ENCODE assay signal across 1 cellular context in the genomic region with DNA sequence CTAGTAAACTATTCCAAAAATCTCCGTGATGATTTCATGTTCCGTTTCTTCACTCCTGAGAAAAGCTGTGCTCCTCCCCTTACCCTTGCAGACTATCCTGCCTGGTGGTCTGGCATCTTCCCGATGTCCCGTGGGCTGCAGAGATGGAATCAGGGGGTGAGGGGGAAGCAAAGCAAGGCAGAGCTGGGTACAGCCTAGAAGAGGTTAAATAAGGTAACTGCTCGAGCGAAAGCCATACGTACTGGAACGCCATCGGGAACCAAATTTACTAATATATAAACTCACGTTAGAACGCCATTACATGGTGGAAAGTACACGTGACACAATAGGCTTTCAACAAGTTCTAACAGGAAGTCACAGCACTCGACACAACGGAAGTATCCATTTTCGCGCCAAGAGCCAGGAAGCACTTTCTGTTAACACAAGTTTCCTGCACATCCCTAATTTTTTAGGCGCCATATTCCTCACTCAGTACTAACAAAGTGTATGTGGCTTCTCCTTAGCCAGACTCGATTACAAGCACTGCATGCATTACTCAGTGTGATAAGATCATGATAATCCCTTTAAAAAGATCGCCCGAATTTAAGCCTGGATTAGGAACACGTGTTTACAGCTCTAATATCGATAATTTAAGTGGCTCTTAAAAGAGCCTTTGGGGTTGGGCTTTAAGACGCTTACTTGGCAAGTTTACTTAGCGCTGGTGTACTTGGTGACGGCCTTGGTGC.
TF ChIP-seq lines count a peak whose summit lies in the region.

No MANE protein-coding gene starts in this region.

TF ChIP-seq in K562, 482 proteins besides CTCF, POLR2A, EP300 and RAD21 (continued from another document and continues in another):
- TF ChIP-seq TOE1 (IDR thresholded peaks at IDR 0.05; ENCODE audit: borderline replicate concordance) (peak; percentile 81), TOE1 (CRISPR knock-in tag; IDR thresholded peaks at IDR 0.05; ENCODE audit: borderline replicate concordance, low read depth) (peak; percentile 97; the same call in 1 of the 2 replicates), ILF3 (IDR thresholded peaks at IDR 0.05; ENCODE audit: borderline replicate concordance) (peak; percentile 89), LARP7 (IDR thresholded peaks at IDR 0.05) (no peak), KHSRP (IDR thresholded peaks at IDR 0.05) (no peak; the same call in 1 of the 2 replicates), ETV1 (tag; conservative IDR thresholded peaks at IDR 0.05; ENCODE audit: low read depth) (peak; percentile 95), SRF (CRISPR knock-in tag; IDR thresholded peaks at IDR 0.05) (no peak; a peak in 1 of 4 replicates), PHTF2 (CRISPR knock-in tag; IDR thresholded peaks at IDR 0.05) (peak; percentile 80), CCNT2 (IDR thresholded peaks at IDR 0.05; ENCODE audit: borderline replicate concordance, extremely low read depth, insufficient read length, low read depth, low read length) (peak; percentile 47), TAF9B (IDR thresholded peaks at IDR 0.05; ENCODE audit: partially characterized antibody) (peak; percentile 27), TRIM24 (IDR thresholded peaks at IDR 0.05) (no peak), KLF13 (tag; IDR thresholded peaks at IDR 0.05; ENCODE audit: borderline replicate concordance, low read depth) (no peak), PCBP2 (IDR thresholded peaks at IDR 0.05; ENCODE audit: low read depth, low read length, poor library complexity, severe bottlenecking) (no peak), ASH1L (IDR thresholded peaks at IDR 0.05; ENCODE audit: borderline replicate concordance, low read depth, partially characterized antibody) (no peak), LCOR (CRISPR knock-in tag; IDR thresholded peaks at IDR 0.05) (peak; percentile 72), PHB (CRISPR knock-in tag; IDR thresholded peaks at IDR 0.05) (peak; percentile 98), ZNF23 (CRISPR knock-in tag; IDR thresholded peaks at IDR 0.05) (0 out of 2 replicates have a peak, but pooled peaks have one; percentile 15), FOXK2 (conservative IDR thresholded peaks at IDR 0.05 in 1 of 2, IDR thresholded peaks at IDR 0.05 in 1 of 2; ENCODE audit: low read depth in 2 of 2) (peak; percentile 77 to 78; a peak in 3 of 4 replicates), NONO (IDR thresholded peaks at IDR 0.05; ENCODE audit: low read depth in 2 of 2, low read length in 1 of 2) (0 out of 4 replicates have a peak, but pooled peaks of 1 of the 2 experiments have one; percentile 33), ZKSCAN3 (CRISPR knock-in tag; IDR thresholded peaks at IDR 0.05) (no peak), TAF7 (tag; IDR thresholded peaks at IDR 0.05) (0 out of 2 replicates have a peak, but pooled peaks have one; percentile 26), ATF7 (IDR thresholded peaks at IDR 0.05) (peak; percentile 50; the same call in 1 of the 2 replicates), RBFOX2 (IDR thresholded peaks at IDR 0.05; ENCODE audit: low read depth, low read length) (peak; percentile 74), NFIX (CRISPR knock-in tag; IDR thresholded peaks at IDR 0.05; ENCODE audit: low read depth) (no peak), TAF1 (IDR thresholded peaks at IDR 0.05; ENCODE audit: control insufficient read depth, extremely low read depth, insufficient read depth, low read length, severe bottlenecking) (peak; percentile 66), PTBP1 (IDR thresholded peaks at IDR 0.05; ENCODE audit: low read depth, low read length) (peak; percentile 78)
- TF ChIP-seq, protein P1, sequence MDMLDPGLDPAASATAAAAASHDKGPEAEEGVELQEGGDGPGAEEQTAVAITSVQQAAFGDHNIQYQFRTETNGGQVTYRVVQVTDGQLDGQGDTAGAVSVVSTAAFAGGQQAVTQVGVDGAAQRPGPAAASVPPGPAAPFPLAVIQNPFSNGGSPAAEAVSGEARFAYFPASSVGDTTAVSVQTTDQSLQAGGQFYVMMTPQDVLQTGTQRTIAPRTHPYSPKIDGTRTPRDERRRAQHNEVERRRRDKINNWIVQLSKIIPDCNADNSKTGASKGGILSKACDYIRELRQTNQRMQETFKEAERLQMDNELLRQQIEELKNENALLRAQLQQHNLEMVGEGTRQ (CRISPR knock-in tag; IDR thresholded peaks at IDR 0.05), result peak; percentile 76
- TF ChIP-seq, protein P2, sequence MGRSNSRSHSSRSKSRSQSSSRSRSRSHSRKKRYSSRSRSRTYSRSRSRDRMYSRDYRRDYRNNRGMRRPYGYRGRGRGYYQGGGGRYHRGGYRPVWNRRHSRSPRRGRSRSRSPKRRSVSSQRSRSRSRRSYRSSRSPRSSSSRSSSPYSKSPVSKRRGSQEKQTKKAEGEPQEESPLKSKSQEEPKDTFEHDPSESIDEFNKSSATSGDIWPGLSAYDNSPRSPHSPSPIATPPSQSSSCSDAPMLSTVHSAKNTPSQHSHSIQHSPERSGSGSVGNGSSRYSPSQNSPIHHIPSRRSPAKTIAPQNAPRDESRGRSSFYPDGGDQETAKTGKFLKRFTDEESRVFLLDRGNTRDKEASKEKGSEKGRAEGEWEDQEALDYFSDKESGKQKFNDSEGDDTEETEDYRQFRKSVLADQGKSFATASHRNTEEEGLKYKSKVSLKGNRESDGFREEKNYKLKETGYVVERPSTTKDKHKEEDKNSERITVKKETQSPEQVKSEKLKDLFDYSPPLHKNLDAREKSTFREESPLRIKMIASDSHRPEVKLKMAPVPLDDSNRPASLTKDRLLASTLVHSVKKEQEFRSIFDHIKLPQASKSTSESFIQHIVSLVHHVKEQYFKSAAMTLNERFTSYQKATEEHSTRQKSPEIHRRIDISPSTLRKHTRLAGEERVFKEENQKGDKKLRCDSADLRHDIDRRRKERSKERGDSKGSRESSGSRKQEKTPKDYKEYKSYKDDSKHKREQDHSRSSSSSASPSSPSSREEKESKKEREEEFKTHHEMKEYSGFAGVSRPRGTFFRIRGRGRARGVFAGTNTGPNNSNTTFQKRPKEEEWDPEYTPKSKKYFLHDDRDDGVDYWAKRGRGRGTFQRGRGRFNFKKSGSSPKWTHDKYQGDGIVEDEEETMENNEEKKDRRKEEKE (IDR thresholded peaks at IDR 0.05; ENCODE audit: borderline replicate concordance in 1 of 2, control insufficient read depth in 1 of 2, low read depth in 2 of 2, low read length in 1 of 2), result peak in 1 of 2 experiments; percentile 90; a peak in 2 of 4 replicates
- TF ChIP-seq, protein P3, sequence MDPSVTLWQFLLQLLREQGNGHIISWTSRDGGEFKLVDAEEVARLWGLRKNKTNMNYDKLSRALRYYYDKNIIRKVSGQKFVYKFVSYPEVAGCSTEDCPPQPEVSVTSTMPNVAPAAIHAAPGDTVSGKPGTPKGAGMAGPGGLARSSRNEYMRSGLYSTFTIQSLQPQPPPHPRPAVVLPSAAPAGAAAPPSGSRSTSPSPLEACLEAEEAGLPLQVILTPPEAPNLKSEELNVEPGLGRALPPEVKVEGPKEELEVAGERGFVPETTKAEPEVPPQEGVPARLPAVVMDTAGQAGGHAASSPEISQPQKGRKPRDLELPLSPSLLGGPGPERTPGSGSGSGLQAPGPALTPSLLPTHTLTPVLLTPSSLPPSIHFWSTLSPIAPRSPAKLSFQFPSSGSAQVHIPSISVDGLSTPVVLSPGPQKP (CRISPR knock-in tag; IDR thresholded peaks at IDR 0.05), result no peak
- TF ChIP-seq, protein P4, sequence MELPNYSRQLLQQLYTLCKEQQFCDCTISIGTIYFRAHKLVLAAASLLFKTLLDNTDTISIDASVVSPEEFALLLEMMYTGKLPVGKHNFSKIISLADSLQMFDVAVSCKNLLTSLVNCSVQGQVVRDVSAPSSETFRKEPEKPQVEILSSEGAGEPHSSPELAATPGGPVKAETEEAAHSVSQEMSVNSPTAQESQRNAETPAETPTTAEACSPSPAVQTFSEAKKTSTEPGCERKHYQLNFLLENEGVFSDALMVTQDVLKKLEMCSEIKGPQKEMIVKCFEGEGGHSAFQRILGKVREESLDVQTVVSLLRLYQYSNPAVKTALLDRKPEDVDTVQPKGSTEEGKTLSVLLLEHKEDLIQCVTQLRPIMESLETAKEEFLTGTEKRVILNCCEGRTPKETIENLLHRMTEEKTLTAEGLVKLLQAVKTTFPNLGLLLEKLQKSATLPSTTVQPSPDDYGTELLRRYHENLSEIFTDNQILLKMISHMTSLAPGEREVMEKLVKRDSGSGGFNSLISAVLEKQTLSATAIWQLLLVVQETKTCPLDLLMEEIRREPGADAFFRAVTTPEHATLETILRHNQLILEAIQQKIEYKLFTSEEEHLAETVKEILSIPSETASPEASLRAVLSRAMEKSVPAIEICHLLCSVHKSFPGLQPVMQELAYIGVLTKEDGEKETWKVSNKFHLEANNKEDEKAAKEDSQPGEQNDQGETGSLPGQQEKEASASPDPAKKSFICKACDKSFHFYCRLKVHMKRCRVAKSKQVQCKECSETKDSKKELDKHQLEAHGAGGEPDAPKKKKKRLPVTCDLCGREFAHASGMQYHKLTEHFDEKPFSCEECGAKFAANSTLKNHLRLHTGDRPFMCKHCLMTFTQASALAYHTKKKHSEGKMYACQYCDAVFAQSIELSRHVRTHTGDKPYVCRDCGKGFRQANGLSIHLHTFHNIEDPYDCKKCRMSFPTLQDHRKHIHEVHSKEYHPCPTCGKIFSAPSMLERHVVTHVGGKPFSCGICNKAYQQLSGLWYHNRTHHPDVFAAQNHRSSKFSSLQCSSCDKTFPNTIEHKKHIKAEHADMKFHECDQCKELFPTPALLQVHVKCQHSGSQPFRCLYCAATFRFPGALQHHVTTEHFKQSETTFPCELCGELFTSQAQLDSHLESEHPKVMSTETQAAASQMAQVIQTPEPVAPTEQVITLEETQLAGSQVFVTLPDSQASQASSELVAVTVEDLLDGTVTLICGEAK (IDR thresholded peaks at IDR 0.05), result peak; percentile 88
- TF ChIP-seq, protein P4 (CRISPR knock-in tag; IDR thresholded peaks at IDR 0.05), result peak; percentile 64
- TF ChIP-seq, protein P5, sequence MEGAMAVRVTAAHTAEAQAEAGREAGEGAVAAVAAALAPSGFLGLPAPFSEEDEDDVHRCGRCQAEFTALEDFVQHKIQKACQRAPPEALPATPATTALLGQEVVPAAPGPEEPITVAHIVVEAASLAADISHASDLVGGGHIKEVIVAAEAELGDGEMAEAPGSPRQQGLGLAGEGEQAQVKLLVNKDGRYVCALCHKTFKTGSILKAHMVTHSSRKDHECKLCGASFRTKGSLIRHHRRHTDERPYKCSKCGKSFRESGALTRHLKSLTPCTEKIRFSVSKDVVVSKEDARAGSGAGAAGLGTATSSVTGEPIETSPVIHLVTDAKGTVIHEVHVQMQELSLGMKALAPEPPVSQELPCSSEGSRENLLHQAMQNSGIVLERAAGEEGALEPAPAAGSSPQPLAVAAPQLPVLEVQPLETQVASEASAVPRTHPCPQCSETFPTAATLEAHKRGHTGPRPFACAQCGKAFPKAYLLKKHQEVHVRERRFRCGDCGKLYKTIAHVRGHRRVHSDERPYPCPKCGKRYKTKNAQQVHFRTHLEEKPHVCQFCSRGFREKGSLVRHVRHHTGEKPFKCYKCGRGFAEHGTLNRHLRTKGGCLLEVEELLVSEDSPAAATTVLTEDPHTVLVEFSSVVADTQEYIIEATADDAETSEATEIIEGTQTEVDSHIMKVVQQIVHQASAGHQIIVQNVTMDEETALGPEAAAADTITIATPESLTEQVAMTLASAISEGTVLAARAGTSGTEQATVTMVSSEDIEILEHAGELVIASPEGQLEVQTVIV (CRISPR knock-in tag; IDR thresholded peaks at IDR 0.05; ENCODE audit: borderline replicate concordance), result 0 out of 2 replicates have a peak, but pooled peaks have one; percentile 5
- TF ChIP-seq, protein P6, sequence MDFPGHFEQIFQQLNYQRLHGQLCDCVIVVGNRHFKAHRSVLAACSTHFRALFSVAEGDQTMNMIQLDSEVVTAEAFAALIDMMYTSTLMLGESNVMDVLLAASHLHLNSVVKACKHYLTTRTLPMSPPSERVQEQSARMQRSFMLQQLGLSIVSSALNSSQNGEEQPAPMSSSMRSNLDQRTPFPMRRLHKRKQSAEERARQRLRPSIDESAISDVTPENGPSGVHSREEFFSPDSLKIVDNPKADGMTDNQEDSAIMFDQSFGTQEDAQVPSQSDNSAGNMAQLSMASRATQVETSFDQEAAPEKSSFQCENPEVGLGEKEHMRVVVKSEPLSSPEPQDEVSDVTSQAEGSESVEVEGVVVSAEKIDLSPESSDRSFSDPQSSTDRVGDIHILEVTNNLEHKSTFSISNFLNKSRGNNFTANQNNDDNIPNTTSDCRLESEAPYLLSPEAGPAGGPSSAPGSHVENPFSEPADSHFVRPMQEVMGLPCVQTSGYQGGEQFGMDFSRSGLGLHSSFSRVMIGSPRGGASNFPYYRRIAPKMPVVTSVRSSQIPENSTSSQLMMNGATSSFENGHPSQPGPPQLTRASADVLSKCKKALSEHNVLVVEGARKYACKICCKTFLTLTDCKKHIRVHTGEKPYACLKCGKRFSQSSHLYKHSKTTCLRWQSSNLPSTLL (IDR thresholded peaks at IDR 0.05), result 0 out of 2 replicates have a peak, but pooled peaks have one; percentile 22
- TF ChIP-seq, protein P7, sequence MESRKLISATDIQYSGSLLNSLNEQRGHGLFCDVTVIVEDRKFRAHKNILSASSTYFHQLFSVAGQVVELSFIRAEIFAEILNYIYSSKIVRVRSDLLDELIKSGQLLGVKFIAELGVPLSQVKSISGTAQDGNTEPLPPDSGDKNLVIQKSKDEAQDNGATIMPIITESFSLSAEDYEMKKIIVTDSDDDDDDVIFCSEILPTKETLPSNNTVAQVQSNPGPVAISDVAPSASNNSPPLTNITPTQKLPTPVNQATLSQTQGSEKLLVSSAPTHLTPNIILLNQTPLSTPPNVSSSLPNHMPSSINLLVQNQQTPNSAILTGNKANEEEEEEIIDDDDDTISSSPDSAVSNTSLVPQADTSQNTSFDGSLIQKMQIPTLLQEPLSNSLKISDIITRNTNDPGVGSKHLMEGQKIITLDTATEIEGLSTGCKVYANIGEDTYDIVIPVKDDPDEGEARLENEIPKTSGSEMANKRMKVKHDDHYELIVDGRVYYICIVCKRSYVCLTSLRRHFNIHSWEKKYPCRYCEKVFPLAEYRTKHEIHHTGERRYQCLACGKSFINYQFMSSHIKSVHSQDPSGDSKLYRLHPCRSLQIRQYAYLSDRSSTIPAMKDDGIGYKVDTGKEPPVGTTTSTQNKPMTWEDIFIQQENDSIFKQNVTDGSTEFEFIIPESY (CRISPR knock-in tag; IDR thresholded peaks at IDR 0.05), result peak; percentile 51; the same call in 1 of the 2 replicates
